ENCODE assay signal across 18 cellular contexts in genomic region chr9:77562021-77562748, GRCh38.
DNase-seq lines count a peak whose midpoint lies in the region; ATAC-seq, FAIRE-seq and TF ChIP-seq lines count a peak whose summit lies in the region.
"Had no signal": no experiment of that assay in that cellular context is flagged by ENCODE, and none has a peak within 500 bp of the region (broad histone marks: within the 10 kb centered on the region; RNA-seq: fewer than 3 reads in every experiment).

No MANE protein-coding gene starts in this region.

- TF ChIP-seq EP300 in K562 (IDR thresholded peaks at IDR 0.05; ENCODE audit: low read length) = no peak

- no peaks in the 10 kb centered on the region for H3K9me1 ChIP-seq in K562 (ENCODE audit: control insufficient read depth, insufficient read depth, low read length)

- H3K27ac ChIP-seq in K562 (ENCODE audit: extremely low read depth, low read depth, low read length) = no peak overlapping the region
- no peak overlapping the region for H3K27ac ChIP-seq in OCI-LY7 (ENCODE audit: low read depth, low read length, poor library complexity, severe bottlenecking)
- no peak overlapping the region for H3K27ac ChIP-seq in GM23248
- H3K27ac ChIP-seq: heart right ventricle had no signal

- no peaks in the 10 kb centered on the region for H3K27me3 ChIP-seq in K562 (ENCODE audit: control insufficient read depth in 2 of 2, insufficient read depth in 2 of 2, low read length in 2 of 2)
- peaks cover 4% of the 10 kb centered on the region; the same call in 1 of the 2 replicates for H3K27me3 ChIP-seq in GM23248 (replicated peaks; ENCODE audit: insufficient read depth)
- H3K27me3 ChIP-seq: heart right ventricle, uterus had no signal

- H3K9ac ChIP-seq in K562 (ENCODE audit: insufficient read depth in 1 of 2, low read depth in 2 of 2, low read length in 2 of 2) = no peak overlapping the region
- H3K9ac ChIP-seq in GM23248 = no peak overlapping the region

- TF ChIP-seq RAD21 in K562 (CRISPR knock-in tag; conservative IDR thresholded peaks at IDR 0.05 in 1 of 2, IDR thresholded peaks at IDR 0.05 in 1 of 2) = no peak

- peak; percentile 18 for DNase-seq in GM12865 (ENCODE audit: low read depth)
- DNase-seq in KBM-7 = peak; percentile 16
- DNase-seq in K562 (ENCODE audit: extremely low read depth in 1 of 4, low spot score in 3 of 4) = no peak
- no peak for DNase-seq in OCI-LY7 (ENCODE audit: low spot score)
- no peak for DNase-seq in GM19239 (ENCODE audit: insufficient read length, low spot score)
- DNase-seq in GM23248 = no peak
- DNase-seq: cortex of kidney, DMS79, heart right ventricle, HFFc6, NCI-H146, NCI-H774, nucleus accumbens, uterus had no signal

- CTCF ChIA-PET in K562 (lab: Yijun Ruan, JAX; ENCODE audit: low intra/inter-chr PET ratio) = no interaction called here
- CTCF ChIA-PET in OCI-LY7 (lab: Charles Lee; ENCODE audit: unreplicated experiment) = no interaction called here

- H3K9me2 ChIP-seq in OCI-LY7 (ENCODE audit: insufficient read depth, low read length) (no peaks in the 10 kb centered on the region), GM23248 (ENCODE audit: insufficient read depth) (no peaks in the 10 kb centered on the region)

- H3F3A ChIP-seq in GM23248 (ENCODE audit: insufficient read depth) = no peaks in the 10 kb centered on the region

- H4K20me1 ChIP-seq in K562 (replicated peaks; ENCODE audit: control insufficient read depth, insufficient read depth, low read length) (no peaks in the 10 kb centered on the region), OCI-LY7 (ENCODE audit: insufficient read depth, low read length) (no peaks in the 10 kb centered on the region), GM23248 (ENCODE audit: insufficient read depth) (no peaks in the 10 kb centered on the region)

- H3K9me3 ChIP-seq in K562 (replicated peaks; ENCODE audit: control insufficient read depth, insufficient read depth, low read depth, low read length) = no peaks in the 10 kb centered on the region
- H3K9me3 ChIP-seq in OCI-LY7 (ENCODE audit: low read length) = no peaks in the 10 kb centered on the region
- no peaks in the 10 kb centered on the region for H3K9me3 ChIP-seq in GM23248 (ENCODE audit: low read depth)
- H3K9me3 ChIP-seq: heart right ventricle, uterus had no signal

- no peak overlapping the region for H3K4me2 ChIP-seq in K562 (ENCODE audit: insufficient read depth, low read length)
- no peak overlapping the region for H3K4me2 ChIP-seq in OCI-LY7 (ENCODE audit: low read length)
- no peak overlapping the region for H3K4me2 ChIP-seq in GM23248 (ENCODE audit: unreplicated experiment)

- H2AFZ ChIP-seq in K562 (ENCODE audit: low read depth, low read length) (no peak overlapping the region), OCI-LY7 (ENCODE audit: low read length) (no peak overlapping the region), GM23248 (no peak overlapping the region)

- H3K36me3 ChIP-seq in K562 (ENCODE audit: control insufficient read depth, insufficient read depth, low read length) = no peaks in the 10 kb centered on the region
- no peaks in the 10 kb centered on the region for H3K36me3 ChIP-seq in OCI-LY7 (ENCODE audit: insufficient read depth, low read length)
- no peaks in the 10 kb centered on the region for H3K36me3 ChIP-seq in GM23248 (ENCODE audit: low read depth)
- H3K36me3 ChIP-seq: heart right ventricle, uterus had no signal

- ATAC-seq in GM21360 (IDR thresholded peaks at IDR 0.05; ENCODE audit: unreplicated experiment) (peak; percentile 55), K562 (no peak), HG03280 (IDR thresholded peaks at IDR 0.05; ENCODE audit: unreplicated experiment) (no peak)
- ATAC-seq: heart right ventricle, SK-N-SH treated with all-trans-retinoic acid at 6 μM for 48 hours had no signal

- WGBS in K562 (ENCODE audit: insufficient coverage, low coverage, missing lambda C conversion rate) = 0% methylated on average over 6 of the region's 6 CpGs
- 43 to 48% methylated on average over 6 of the region's 6 CpGs for WGBS in GM23248 (ENCODE audit: low coverage in 1 of 2, low lambda C conversion rate in 2 of 2, missing lambda C conversion rate in 2 of 2), 2 experiments

- intact Hi-C loops in K562 (cut with micrococcal nuclease) (no loop called here), OCI-LY7 (cut with micrococcal nuclease; ENCODE audit: unreplicated experiment) (no loop called here)

- in situ Hi-C loops in KBM-7 (cut with MboI; ENCODE audit: low pct_unique_long_range_greater_than_20kb, low sequenced_read_pairs) = no loop called here
- in situ Hi-C loops in K562 (cut with MboI) = no loop called here
- in situ Hi-C loops in GM23248 (cut with MboI) = no loop called here

- POLR2A ChIA-PET in K562 (lab: Yijun Ruan, JAX) (no interaction called here), OCI-LY7 (lab: Charles Lee) (interaction anchor here (0.5 kb wide), 1 partner anchor 1247 kb away, joined by 3 read pairs; no protein-coding TSS in a partner anchor)

- TF ChIP-seq CTCF in GM12865 (IDR thresholded peaks at IDR 0.05; ENCODE audit: insufficient read depth, low read depth, low read length, missing control alignments) (no peak), K562 (IDR thresholded peaks at IDR 0.05 in 2 of 3, conservative IDR thresholded peaks at IDR 0.05 in 1 of 3; ENCODE audit: insufficient read depth in 2 of 3, low read depth in 1 of 3, low read length in 3 of 3) (no peak), OCI-LY7 (conservative IDR thresholded peaks at IDR 0.05; ENCODE audit: low read length) (no peak)

- no peaks in the 10 kb centered on the region for H3K4me1 ChIP-seq in K562 (replicated peaks in 1 of 2; ENCODE audit: control insufficient read depth in 2 of 2, insufficient read depth in 2 of 2, low read length in 2 of 2)
- H3K4me1 ChIP-seq in OCI-LY7 (ENCODE audit: insufficient read depth, low read length, poor library complexity, severe bottlenecking) = no peaks in the 10 kb centered on the region
- H3K4me1 ChIP-seq in GM23248 (ENCODE audit: insufficient read depth) = no peaks in the 10 kb centered on the region
- H3K4me1 ChIP-seq: uterus had no signal

- H3K79me2 ChIP-seq in K562 (ENCODE audit: control insufficient read depth, insufficient read depth, low read length) (no peaks in the 10 kb centered on the region), OCI-LY7 (ENCODE audit: insufficient read depth, low read depth, low read length) (no peaks in the 10 kb centered on the region), GM23248 (ENCODE audit: insufficient read depth) (no peaks in the 10 kb centered on the region)

- BruUV-seq in K562 (replicated peaks; lab: Mats Ljungman, UMichigan) = no TSS peak
- no TSS peak for BruUV-seq in OCI-LY7 (replicated peaks; lab: Mats Ljungman, UMichigan)

- TF ChIP-seq POLR2A in K562 (conservative IDR thresholded peaks at IDR 0.05) = no peak

- H3K4me3 ChIP-seq in GM12865 (ENCODE audit: low read depth, low read length) = no peak overlapping the region
- no peak overlapping the region for H3K4me3 ChIP-seq in K562
- no peak overlapping the region for H3K4me3 ChIP-seq in OCI-LY7 (ENCODE audit: low read depth, low read length, poor library complexity, severe bottlenecking)
- no peak overlapping the region for H3K4me3 ChIP-seq in GM23248
- H3K4me3 ChIP-seq: heart right ventricle, uterus had no signal

- FAIRE-seq in K562 (lab: Jason Lieb, UNC) = no peak
- no peak for FAIRE-seq in GM19239 (lab: Jason Lieb, UNC)
- FAIRE-seq: HTR-8/SVneo had no signal

TF ChIP-seq in K562, 482 proteins besides CTCF, POLR2A, EP300 and RAD21:
- TF ChIP-seq LEF1 (IDR thresholded peaks at IDR 0.05) (no peak), SPI1 (IDR thresholded peaks at IDR 0.05; ENCODE audit: borderline replicate concordance, low read depth, low read length) (0 out of 2 replicates have a peak, but pooled peaks have one; percentile 24)

Comparison
In these comparisons a context has a peak if more than half of its experiments do, and no peak if none do; other contexts are left out.
1. DNase-seq: peak in GM12865 (single experiment) and KBM-7 (single experiment); none in K562 (0 of 4), OCI-LY7 (single experiment), GM19239 (single experiment) and GM23248 (single experiment).